Comparison of ENCODE assay signal across 25 cellular contexts in the genomic region with DNA sequence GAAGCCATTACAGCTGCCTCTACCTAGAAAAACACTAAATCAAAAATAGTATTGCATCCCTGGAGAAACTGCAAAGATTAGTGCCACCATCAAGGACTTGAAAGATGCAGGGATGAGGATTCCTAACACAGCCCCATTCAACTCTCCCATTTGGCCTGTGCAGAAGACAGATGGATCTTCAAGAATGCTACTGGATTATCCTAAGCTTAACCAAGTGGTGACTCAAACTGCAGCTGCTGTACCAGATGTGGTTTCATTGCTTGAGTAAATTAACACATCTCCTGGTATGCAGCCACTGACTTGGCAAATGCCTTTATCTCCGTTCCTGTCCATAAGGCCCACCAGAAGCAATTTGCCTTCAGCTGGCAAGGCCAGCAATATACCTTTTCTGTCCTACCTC.
A peak's percentile ranks its signal among the peaks of the same experiment; 100 is the strongest.
DNase-seq lines count a peak whose midpoint lies in the region; ATAC-seq and TF ChIP-seq lines count a peak whose summit lies in the region.
"Had no signal": no experiment of that assay in that cellular context is flagged by ENCODE, and none has a peak within 500 bp of the region (broad histone marks: within the 10 kb centered on the region; RNA-seq: fewer than 3 reads in every experiment).

No MANE protein-coding gene starts in this region.

- peaks cover 36% of the 10 kb centered on the region for H3K9me3 Mint-ChIP-seq in WTC11

- POLR2A ChIA-PET in WTC11 (lab: Charles Lee) = no interaction called here

- peak; percentile 7 for DNase-seq in EL
- DNase-seq in NCI-H524 (lab: John Stamatoyannopoulos, UW) = peak; percentile 89 to 97
- peak; percentile 41 for DNase-seq in choroid plexus epithelial cell (ENCODE audit: low read depth)
- peak; percentile 82 for DNase-seq in myocyte (ENCODE audit: low read depth)
- no peak for DNase-seq in AML-193 (lab: John Stamatoyannopoulos, UW)
- DNase-seq in WTC11 (ENCODE audit: low spot score) = no peak
- DNase-seq in C1 segment of cervical spinal cord (lab: John Stamatoyannopoulos, UW) = no peak
- no peak for DNase-seq in stimulated activated CD4-positive, alpha-beta T cell treated with anti-CD3 and anti-CD28 coated beads, Interleukin-12 subunit alpha, Interleukin-12 subunit beta, amount 100 ng/mL, for 4 hours
- DNase-seq: activated CD8-positive, alpha-beta memory T cell treated with anti-CD3 and anti-CD28 coated beads, Interleukin-2, amount 50 U/mL, for 48 hours; activated effector memory CD4-positive, alpha-beta T cell treated with Interleukin-2 at 50 U/mL for 16 hours; adrenal gland; caudate nucleus; CD4-positive, alpha-beta memory T cell; DMS53; dorsolateral prefrontal cortex; H9; left cardiac atrium; naive thymus-derived CD4-positive, alpha-beta T cell; NCI-H1105; NCI-H2107; NCI-H526 treated with DMSO at 0.1 percent for 48 hours; right cardiac atrium had no signal

- H3K4me1 Mint-ChIP-seq in WTC11 = no peaks in the 10 kb centered on the region
- H3K4me1 Mint-ChIP-seq: CD4-positive, alpha-beta memory T cell; H9; memory B cell had no signal

- TF ChIP-seq CTCF in choroid plexus epithelial cell (conservative IDR thresholded peaks at IDR 0.05; ENCODE audit: low read depth, low read length) = no peak
- TF ChIP-seq CTCF in WTC11 (IDR thresholded peaks at IDR 0.05) = no peak

- no peak overlapping the region for H3K27ac Mint-ChIP-seq in WTC11
- H3K27ac Mint-ChIP-seq: CD4-positive, alpha-beta memory T cell; H9; memory B cell; naive thymus-derived CD4-positive, alpha-beta T cell had no signal

- no peak for ATAC-seq in WTC11
- ATAC-seq: left cardiac atrium; naive thymus-derived CD4-positive, alpha-beta T cell; right cardiac atrium had no signal

- H3K36me3 Mint-ChIP-seq in WTC11 = peaks cover 31% of the 10 kb centered on the region

- H3K4me3 Mint-ChIP-seq in WTC11 = no peak overlapping the region
- H3K4me3 Mint-ChIP-seq: CD4-positive, alpha-beta memory T cell; H9; memory B cell; naive thymus-derived CD4-positive, alpha-beta T cell had no signal

- no peaks in the 10 kb centered on the region for H3K27me3 Mint-ChIP-seq in WTC11 (ENCODE audit: low read depth)
- H3K27me3 Mint-ChIP-seq: CD4-positive, alpha-beta memory T cell; memory B cell; naive thymus-derived CD4-positive, alpha-beta T cell had no signal

- CTCF ChIA-PET in WTC11 (lab: Charles Lee) = no interaction called here

- no peak overlapping the region for H3K4me3 ChIP-seq in choroid plexus epithelial cell (ENCODE audit: low read depth, low read length)
- H3K4me3 ChIP-seq: adrenal gland, dorsolateral prefrontal cortex, suprapubic skin, vagina had no signal

TF ChIP-seq in WTC11, 78 proteins besides CTCF, POLR2A, EP300 and RAD21:
- TF ChIP-seq, protein P1, sequence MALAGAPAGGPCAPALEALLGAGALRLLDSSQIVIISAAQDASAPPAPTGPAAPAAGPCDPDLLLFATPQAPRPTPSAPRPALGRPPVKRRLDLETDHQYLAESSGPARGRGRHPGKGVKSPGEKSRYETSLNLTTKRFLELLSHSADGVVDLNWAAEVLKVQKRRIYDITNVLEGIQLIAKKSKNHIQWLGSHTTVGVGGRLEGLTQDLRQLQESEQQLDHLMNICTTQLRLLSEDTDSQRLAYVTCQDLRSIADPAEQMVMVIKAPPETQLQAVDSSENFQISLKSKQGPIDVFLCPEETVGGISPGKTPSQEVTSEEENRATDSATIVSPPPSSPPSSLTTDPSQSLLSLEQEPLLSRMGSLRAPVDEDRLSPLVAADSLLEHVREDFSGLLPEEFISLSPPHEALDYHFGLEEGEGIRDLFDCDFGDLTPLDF (CRISPR knock-in tag; IDR thresholded peaks at IDR 0.05) = no peak
- no peak for TF ChIP-seq JUN (CRISPR knock-in tag; IDR thresholded peaks at IDR 0.05)
- no peak for TF ChIP-seq HMGA2 (CRISPR knock-in tag; IDR thresholded peaks at IDR 0.05)
- TF ChIP-seq CREB1 (CRISPR knock-in tag; IDR thresholded peaks at IDR 0.05) = no peak
- TF ChIP-seq, protein P2, sequence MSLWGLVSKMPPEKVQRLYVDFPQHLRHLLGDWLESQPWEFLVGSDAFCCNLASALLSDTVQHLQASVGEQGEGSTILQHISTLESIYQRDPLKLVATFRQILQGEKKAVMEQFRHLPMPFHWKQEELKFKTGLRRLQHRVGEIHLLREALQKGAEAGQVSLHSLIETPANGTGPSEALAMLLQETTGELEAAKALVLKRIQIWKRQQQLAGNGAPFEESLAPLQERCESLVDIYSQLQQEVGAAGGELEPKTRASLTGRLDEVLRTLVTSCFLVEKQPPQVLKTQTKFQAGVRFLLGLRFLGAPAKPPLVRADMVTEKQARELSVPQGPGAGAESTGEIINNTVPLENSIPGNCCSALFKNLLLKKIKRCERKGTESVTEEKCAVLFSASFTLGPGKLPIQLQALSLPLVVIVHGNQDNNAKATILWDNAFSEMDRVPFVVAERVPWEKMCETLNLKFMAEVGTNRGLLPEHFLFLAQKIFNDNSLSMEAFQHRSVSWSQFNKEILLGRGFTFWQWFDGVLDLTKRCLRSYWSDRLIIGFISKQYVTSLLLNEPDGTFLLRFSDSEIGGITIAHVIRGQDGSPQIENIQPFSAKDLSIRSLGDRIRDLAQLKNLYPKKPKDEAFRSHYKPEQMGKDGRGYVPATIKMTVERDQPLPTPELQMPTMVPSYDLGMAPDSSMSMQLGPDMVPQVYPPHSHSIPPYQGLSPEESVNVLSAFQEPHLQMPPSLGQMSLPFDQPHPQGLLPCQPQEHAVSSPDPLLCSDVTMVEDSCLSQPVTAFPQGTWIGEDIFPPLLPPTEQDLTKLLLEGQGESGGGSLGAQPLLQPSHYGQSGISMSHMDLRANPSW (CRISPR knock-in tag; conservative IDR thresholded peaks at IDR 0.05; ENCODE audit: low read depth) = no peak
- TF ChIP-seq NR3C1 (CRISPR knock-in tag; conservative IDR thresholded peaks at IDR 0.05; ENCODE audit: low read depth) = no peak
- TF ChIP-seq, protein P3, sequence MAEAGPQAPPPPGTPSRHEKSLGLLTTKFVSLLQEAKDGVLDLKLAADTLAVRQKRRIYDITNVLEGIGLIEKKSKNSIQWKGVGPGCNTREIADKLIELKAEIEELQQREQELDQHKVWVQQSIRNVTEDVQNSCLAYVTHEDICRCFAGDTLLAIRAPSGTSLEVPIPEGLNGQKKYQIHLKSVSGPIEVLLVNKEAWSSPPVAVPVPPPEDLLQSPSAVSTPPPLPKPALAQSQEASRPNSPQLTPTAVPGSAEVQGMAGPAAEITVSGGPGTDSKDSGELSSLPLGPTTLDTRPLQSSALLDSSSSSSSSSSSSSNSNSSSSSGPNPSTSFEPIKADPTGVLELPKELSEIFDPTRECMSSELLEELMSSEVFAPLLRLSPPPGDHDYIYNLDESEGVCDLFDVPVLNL (CRISPR knock-in tag; IDR thresholded peaks at IDR 0.05; ENCODE audit: borderline replicate concordance, low read depth) = no peak
- TF ChIP-seq NR2C2 (CRISPR knock-in tag; IDR thresholded peaks at IDR 0.05) = no peak

Comparison
In these comparisons a context has a peak if more than half of its experiments do, and no peak if none do; other contexts are left out.
1. DNase-seq: peak in EL (single experiment), NCI-H524 (2 of 2), choroid plexus epithelial cell (single experiment) and myocyte (single experiment); none in AML-193 (0 of 2), WTC11 (single experiment), C1 segment of cervical spinal cord (0 of 14) and stimulated activated CD4-positive, alpha-beta T cell treated with anti-CD3 and anti-CD28 coated beads, Interleukin-12 subunit alpha, Interleukin-12 subunit beta, amount 100 ng/mL, for 4 hours (single experiment).